10 cellular contexts compared by ENCODE assay signal in genomic region chr22:42855211-42855610, GRCh38. TPM values are rescaled to one million over a fixed set of nuclear protein-coding genes. Genes with fewer than 3 reads are reported as not detected.
A peak's percentile ranks its signal among the peaks of the same experiment; 100 is the strongest.
DNase-seq lines count a peak whose midpoint lies in the region; ATAC-seq and TF ChIP-seq lines count a peak whose summit lies in the region.
"Had no signal": no experiment of that assay in that cellular context is flagged by ENCODE, and none has a peak within 500 bp of the region (broad histone marks: within the 10 kb centered on the region; RNA-seq: fewer than 3 reads in every experiment).

No MANE protein-coding gene starts in this region.

- no peak for DNase-seq in MG63
- DNase-seq in colonic mucosa: no peak
- DNase-seq in neural crest cell (ENCODE audit: low read depth, low spot score): no peak
- no peak for DNase-seq in NCI-H226
- DNase-seq in A673 (ENCODE audit: low spot score): no peak
- DNase-seq: kidney glomerular epithelial cell, NCI-H345 had no signal

- POLR2A ChIA-PET in A673 (lab: Charles Lee; ENCODE audit: low non-redundant PET): no interaction called here

- H3K4me1 Mint-ChIP-seq in neural crest cell: peaks cover 8% of the 10 kb centered on the region

- H3K27ac Mint-ChIP-seq in neural crest cell (ENCODE audit: unreplicated experiment): no peak overlapping the region

- BruUV-seq in A673 (replicated peaks; lab: Mats Ljungman, UMichigan): no TSS peak

- no peaks in the 10 kb centered on the region for H3K9me3 ChIP-seq in MG63
- H3K9me3 ChIP-seq in colonic mucosa: no peaks in the 10 kb centered on the region
- H3K9me3 ChIP-seq in A673 (ENCODE audit: low read depth, low read length, poor library complexity, severe bottlenecking): no peaks in the 10 kb centered on the region

- H3K27me3 ChIP-seq in MG63: no peaks in the 10 kb centered on the region
- no peaks in the 10 kb centered on the region for H3K27me3 ChIP-seq in colonic mucosa
- H3K27me3 ChIP-seq in A673 (replicated peaks; ENCODE audit: insufficient read depth, low read depth, low read length, poor library complexity): no peaks in the 10 kb centered on the region

- H3K4me1 ChIP-seq in colonic mucosa (peaks cover 7% of the 10 kb centered on the region), A673 (ENCODE audit: insufficient read depth, low read length, poor library complexity, severe bottlenecking) (peaks cover 13% of the 10 kb centered on the region)

- CTCF ChIA-PET in A673 (lab: Charles Lee): no interaction called here

- no peaks in the 10 kb centered on the region for H3K27me3 Mint-ChIP-seq in neural crest cell (ENCODE audit: low read depth)

- peak overlapping the region in 1 of 2 donors; percentile 18 for H3K9ac ChIP-seq in colonic mucosa (ENCODE audit: low read depth in 2 of 2, low read length in 2 of 2)

- TF ChIP-seq CTCF in C4-2B (conservative IDR thresholded peaks at IDR 0.05): no peak
- TF ChIP-seq CTCF in colonic mucosa (IDR thresholded peaks at IDR 0.05): no peak
- no peak for TF ChIP-seq CTCF in neural crest cell (conservative IDR thresholded peaks at IDR 0.05)
- TF ChIP-seq CTCF in A673 (conservative IDR thresholded peaks at IDR 0.05; ENCODE audit: low read depth, low read length): no peak

- H3K36me3 Mint-ChIP-seq in neural crest cell (ENCODE audit: low read depth): no peaks in the 10 kb centered on the region

- H3K4me3 ChIP-seq in MG63 (peak overlapping the region; percentile 74; the same call in 1 of the 2 replicates), colonic mucosa (no peak overlapping the region), A673 (ENCODE audit: low read depth, low read length, poor library complexity, severe bottlenecking) (no peak overlapping the region)

- H3K27ac ChIP-seq in C4-2B: peak overlapping the region; percentile 86
- peak overlapping the region; percentile 17 for H3K27ac ChIP-seq in colonic mucosa
- no peak overlapping the region for H3K27ac ChIP-seq in A673 (ENCODE audit: low read depth, low read length, poor library complexity, severe bottlenecking)

- H3K9me3 Mint-ChIP-seq in neural crest cell: no peaks in the 10 kb centered on the region

- ATAC-seq in GM21619 (IDR thresholded peaks at IDR 0.05; ENCODE audit: unreplicated experiment) (no peak), HG03159 (IDR thresholded peaks at IDR 0.05; ENCODE audit: unreplicated experiment) (no peak)

- H3K36me3 ChIP-seq in MG63: peaks cover 3% of the 10 kb centered on the region
- H3K36me3 ChIP-seq in colonic mucosa: no peaks in the 10 kb centered on the region
- H3K36me3 ChIP-seq in A673 (ENCODE audit: insufficient read depth, low read length, poor library complexity, severe bottlenecking): no peaks in the 10 kb centered on the region

- peak overlapping the region; percentile 81 for H3K4me3 Mint-ChIP-seq in neural crest cell

- intact Hi-C loops in colonic mucosa (cut with DNase I) (no loop called here), A673 (cut with micrococcal nuclease; ENCODE audit: unreplicated experiment) (no loop called here)

RNA-seq across cellular contexts. Expression of gene ARFGAP3, which starts 1.9 kb away (rescaled TPM):
- 27.5 and 37.3 TPM in 2 replicates for total RNA-seq in MG63 (2014; rRNA removed; shearing (Covaris generic); ENCODE audit: low replicate concordance)
- total RNA-seq in colonic mucosa: 10 to 100 TPM; 29.4 to 47.7 TPM
- total RNA-seq in neural crest cell: 28.4 and 29.9 TPM in 2 replicates
- total RNA-seq in A673 (2021): 30.0 and 34.3 TPM in 2 replicates
